ENCODE assay signal across 14 cellular contexts in genomic region chr9:95057121-95057520, GRCh38.
DNase-seq lines count a peak whose midpoint lies in the region; ATAC-seq and TF ChIP-seq lines count a peak whose summit lies in the region.
"Had no signal": no experiment of that assay in that cellular context is flagged by ENCODE, and none has a peak within 500 bp of the region (broad histone marks: within the 10 kb centered on the region; RNA-seq: fewer than 3 reads in every experiment).

No MANE protein-coding gene starts in this region.

- H3K27me3 Mint-ChIP-seq in endothelial cell (ENCODE audit: unreplicated experiment) = peaks cover 1% of the 10 kb centered on the region
- H3K27me3 Mint-ChIP-seq: activated CD4-positive, alpha-beta memory T cell treated with anti-CD3 and anti-CD28 coated beads, Interleukin-2, amount 10 ng/mL, durations not matched to agents 7 days and 5 days; naive B cell had no signal

- 10 to 12% methylated on average over 8 to 9 of the region's 10 CpGs for WGBS in gastroesophageal sphincter (ENCODE audit: low coverage in 1 of 2), 2 donors

- H3K27ac Mint-ChIP-seq in endothelial cell (ENCODE audit: unreplicated experiment) = no peak overlapping the region
- H3K27ac Mint-ChIP-seq: activated CD4-positive, alpha-beta memory T cell treated with anti-CD3 and anti-CD28 coated beads, Interleukin-2, amount 10 ng/mL, durations not matched to agents 7 days and 5 days; naive B cell had no signal

- no peak for ATAC-seq in gastroesophageal sphincter
- peak; percentile 29 for ATAC-seq in sciatic nerve
- ATAC-seq in HG02571 (IDR thresholded peaks at IDR 0.05; ENCODE audit: unreplicated experiment) = no peak

- peaks cover 3% of the 10 kb centered on the region for H3K36me3 Mint-ChIP-seq in endothelial cell (ENCODE audit: low read depth, unreplicated experiment)

- no peaks in the 10 kb centered on the region for H3K9me3 Mint-ChIP-seq in endothelial cell (ENCODE audit: unreplicated experiment)
- H3K9me3 Mint-ChIP-seq: activated CD4-positive, alpha-beta memory T cell treated with anti-CD3 and anti-CD28 coated beads, Interleukin-2, amount 10 ng/mL, durations not matched to agents 7 days and 5 days had no signal

- no peak for TF ChIP-seq EP300 in gastroesophageal sphincter (IDR thresholded peaks at IDR 0.05)

- intact Hi-C loops in sciatic nerve (cut with DNase I) = no loop called here

- H3K27me3 ChIP-seq in SJSA1 (replicated peaks) (no peaks in the 10 kb centered on the region), gastroesophageal sphincter (no peaks in the 10 kb centered on the region)

- H3K4me1 ChIP-seq in SJSA1 (replicated peaks) (peaks cover 61% of the 10 kb centered on the region), gastroesophageal sphincter (peaks cover 8 to 100% (median 54%) of the 10 kb centered on the region in 3 donors)

- TF ChIP-seq POLR2A in gastroesophageal sphincter (IDR thresholded peaks at IDR 0.05) = no peak

- TF ChIP-seq CTCF in gastroesophageal sphincter (IDR thresholded peaks at IDR 0.05) = no peak
- no peak for TF ChIP-seq CTCF in endothelial cell (IDR thresholded peaks at IDR 0.05; ENCODE audit: unreplicated experiment)

- no peak overlapping the region for H3K4me3 Mint-ChIP-seq in endothelial cell (ENCODE audit: unreplicated experiment)
- H3K4me3 Mint-ChIP-seq: activated CD4-positive, alpha-beta memory T cell treated with anti-CD3 and anti-CD28 coated beads, Interleukin-2, amount 10 ng/mL, durations not matched to agents 7 days and 5 days had no signal

- DNase-seq in HCEC 1CT (peak; percentile 12), SJSA1 (ENCODE audit: low read depth in 1 of 2, low spot score in 2 of 2) (peak in 1 of 2 experiments; percentile 68), sciatic nerve (ENCODE audit: low spot score) (no peak), endothelial cell (ENCODE audit: low spot score) (no peak), G401 (ENCODE audit: low spot score) (no peak)
- no peak for DNase-seq in NK-92 treated with Interleukin-12 subunit alpha and Interleukin-12 subunit beta, amount 100 ng/mL, for 24 hours (lab: John Stamatoyannopoulos, UW)
- DNase-seq: activated CD4-positive, alpha-beta memory T cell treated with anti-CD3 and anti-CD28 coated beads, Interleukin-2, amount 10 ng/mL, durations not matched to agents 7 days and 5 days; amniotic stem cell; EL; naive B cell; NCI-H1436 treated with DMSO at 0.1 percent for 48 hours had no signal

- H3K36me3 ChIP-seq in SJSA1 = peaks cover 30% of the 10 kb centered on the region
- peaks cover 0 to 11% of the 10 kb centered on the region in 2 donors for H3K36me3 ChIP-seq in gastroesophageal sphincter

- in situ Hi-C loops in G401 (cut with HindIII; ENCODE audit: low sequenced_read_pairs) = no loop called here

- H3K4me3 ChIP-seq in SJSA1 = 0 out of 2 replicates have a peak overlapping the region, but pooled peaks have one; percentile 4
- peak overlapping the region; percentile 15 to 42 for H3K4me3 ChIP-seq in gastroesophageal sphincter
- H3K4me3 ChIP-seq: SK-N-MC had no signal

- peaks cover 18% of the 10 kb centered on the region for H3K4me1 Mint-ChIP-seq in endothelial cell (ENCODE audit: unreplicated experiment)
- H3K4me1 Mint-ChIP-seq: activated CD4-positive, alpha-beta memory T cell treated with anti-CD3 and anti-CD28 coated beads, Interleukin-2, amount 10 ng/mL, durations not matched to agents 7 days and 5 days had no signal

- H3K27ac ChIP-seq in SJSA1 (peak overlapping the region; percentile 60), gastroesophageal sphincter (peak overlapping the region; percentile 65 to 91 (median 88))
- H3K27ac ChIP-seq: SK-N-MC had no signal

- H3K9me3 ChIP-seq in SJSA1 (replicated peaks) (no peaks in the 10 kb centered on the region), gastroesophageal sphincter (no peaks in the 10 kb centered on the region)
